ENCODE assay signal across 13 cellular contexts in genomic region chr4:52172166-52172565, GRCh38.
A peak's percentile ranks its signal among the peaks of the same experiment; 100 is the strongest.
DNase-seq lines count a peak whose midpoint lies in the region; TF ChIP-seq lines count a peak whose summit lies in the region.
"Had no signal": no experiment of that assay in that cellular context is flagged by ENCODE, and none has a peak within 500 bp of the region (broad histone marks: within the 10 kb centered on the region; RNA-seq: fewer than 3 reads in every experiment).

No MANE protein-coding gene starts in this region.

- DNase-seq in NOMO-1 treated with DMSO at 0.1 percent for 48 hours (lab: John Stamatoyannopoulos, UW; ENCODE audit: unreplicated experiment) (peak; percentile 2), NOMO-1 (lab: John Stamatoyannopoulos, UW; ENCODE audit: unreplicated experiment in 2 of 2) (no peak), MV-4-11 (lab: John Stamatoyannopoulos, UW) (peak; percentile 21), endothelial cell (ENCODE audit: low spot score) (peak; percentile 13), retinal pigment epithelial cell (ENCODE audit: low read depth) (no peak), DMS114 treated with DMSO at 0.1 percent for 48 hours (lab: John Stamatoyannopoulos, UW; ENCODE audit: unreplicated experiment) (no peak), T-helper 9 cell (no peak), OCI-M1 (lab: John Stamatoyannopoulos, UW) (no peak)
- DNase-seq: activated T-cell treated with anti-CD3 and anti-CD28 coated beads for 4 hours, GDM1, NCI-H2081, right cardiac atrium had no signal

- H3K4me3 ChIP-seq in retinal pigment epithelial cell (ENCODE audit: low read length) = no peak overlapping the region
- H3K4me3 ChIP-seq: ascending aorta had no signal

- TF ChIP-seq CTCF in endothelial cell (IDR thresholded peaks at IDR 0.05; ENCODE audit: unreplicated experiment) (peak; percentile 20), retinal pigment epithelial cell (conservative IDR thresholded peaks at IDR 0.05; ENCODE audit: low read depth, low read length) (peak; percentile 15)

- no peak overlapping the region for H3K27ac Mint-ChIP-seq in endothelial cell (ENCODE audit: unreplicated experiment)

- H3K9me3 Mint-ChIP-seq in endothelial cell (ENCODE audit: unreplicated experiment) = no peaks in the 10 kb centered on the region

- no peaks in the 10 kb centered on the region for H3K27me3 Mint-ChIP-seq in endothelial cell (ENCODE audit: unreplicated experiment)

- no peak overlapping the region for H3K4me3 Mint-ChIP-seq in endothelial cell (ENCODE audit: unreplicated experiment)

- H3K4me1 Mint-ChIP-seq in endothelial cell (ENCODE audit: unreplicated experiment) = no peaks in the 10 kb centered on the region

- no peaks in the 10 kb centered on the region for H3K36me3 Mint-ChIP-seq in endothelial cell (ENCODE audit: low read depth, unreplicated experiment)

Comparison
In these comparisons a context has a peak if more than half of its experiments do, and no peak if none do; other contexts are left out.
1. DNase-seq: peak in NOMO-1 treated with DMSO at 0.1 percent for 48 hours (single experiment), MV-4-11 (single experiment) and endothelial cell (single experiment); none in NOMO-1 (0 of 2), retinal pigment epithelial cell (single experiment), DMS114 treated with DMSO at 0.1 percent for 48 hours (single experiment), T-helper 9 cell (single experiment) and OCI-M1 (single experiment).